In the genomic region with DNA sequence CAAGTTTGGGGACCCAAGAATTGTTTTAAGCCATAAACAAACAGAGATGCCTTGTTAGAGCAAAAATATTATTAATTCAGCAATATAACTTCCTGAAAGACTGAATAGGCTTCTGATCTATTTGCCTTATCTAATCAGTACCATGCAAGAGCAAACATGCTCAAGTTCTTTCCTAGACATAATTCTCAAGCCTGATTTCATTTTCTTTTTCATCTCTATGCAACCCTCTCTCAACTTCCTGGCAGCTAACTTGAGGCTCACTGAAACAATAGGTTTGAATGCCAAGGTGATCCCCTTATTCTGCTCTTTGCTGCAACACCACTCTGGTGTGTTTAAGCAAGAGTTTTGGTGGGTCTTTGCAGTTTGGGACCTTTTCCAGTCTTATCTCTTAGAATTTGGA, we compare ENCODE assay signal across 17 cellular contexts.
A peak's percentile ranks its signal among the peaks of the same experiment; 100 is the strongest.
DNase-seq lines count a peak whose midpoint lies in the region; TF ChIP-seq lines count a peak whose summit lies in the region.
"Had no signal": no experiment of that assay in that cellular context is flagged by ENCODE, and none has a peak within 500 bp of the region (broad histone marks: within the 10 kb centered on the region; RNA-seq: fewer than 3 reads in every experiment).

No MANE protein-coding gene starts in this region.

- no peak overlapping the region for H4K12ac ChIP-seq in trophoblast cell (ENCODE audit: low read depth, low read length)

- peaks cover 40% of the 10 kb centered on the region for H3K4me1 ChIP-seq in KMS-11 (ENCODE audit: low read depth, poor library complexity, severe bottlenecking)
- peaks cover 0 to 4% of the 10 kb centered on the region in 2 experiments for H3K4me1 ChIP-seq in trophoblast cell (ENCODE audit: control insufficient read depth in 1 of 2, insufficient read depth in 2 of 2, low read length in 2 of 2)
- H3K4me1 ChIP-seq in left ventricle myocardium inferior: no peaks in the 10 kb centered on the region

- no peak overlapping the region for H2BK120ac ChIP-seq in trophoblast cell (ENCODE audit: insufficient read depth, low read length, poor library complexity)

- H3K4me3 Mint-ChIP-seq in activated CD4-positive, alpha-beta T cell treated with anti-CD3 and anti-CD28 coated beads, Interleukin-2, amount 10 ng/mL, durations not matched to agents 24 days and 14 days: peak overlapping the region; percentile 52
- no peak overlapping the region for H3K4me3 Mint-ChIP-seq in activated naive CD8-positive, alpha-beta T cell

- intact Hi-C loops in activated CD4-positive, alpha-beta T cell treated with anti-CD3 and anti-CD28 coated beads, Interleukin-2, amount 10 ng/mL, durations not matched to agents 24 days and 14 days (cut with micrococcal nuclease): loop anchor here (1.0 to 5.0 kb wide), 6 partner anchors 10 to 391 kb away; partner anchors contain the start of gene CD96
- intact Hi-C loops in left ventricle myocardium inferior (cut with micrococcal nuclease): no loop called here

- H3K18ac ChIP-seq in trophoblast cell (ENCODE audit: low read length): no peak overlapping the region

- H3K36me3 ChIP-seq in KMS-11 (ENCODE audit: insufficient read depth) (no peaks in the 10 kb centered on the region), trophoblast cell (ENCODE audit: control insufficient read depth in 1 of 2, insufficient read depth in 2 of 2, low read length in 2 of 2) (no peaks in the 10 kb centered on the region), left ventricle myocardium inferior (no peaks in the 10 kb centered on the region)

- H2BK5ac ChIP-seq in trophoblast cell (ENCODE audit: low read depth, low read length, poor library complexity): no peak overlapping the region

- no peak overlapping the region for H3K14ac ChIP-seq in trophoblast cell (ENCODE audit: low read length)

- H2BK12ac ChIP-seq in trophoblast cell (ENCODE audit: low read length): no peak overlapping the region

- no peak overlapping the region for H3K4me3 ChIP-seq in KMS-11 (IDR thresholded peaks at IDR 0.05; ENCODE audit: insufficient read depth, low read depth, low read length)
- no peak overlapping the region for H3K4me3 ChIP-seq in trophoblast cell (ENCODE audit: low read depth, low read length)
- H3K4me3 ChIP-seq in left ventricle myocardium inferior: no peak overlapping the region

- no peaks in the 10 kb centered on the region for H3K9me3 ChIP-seq in trophoblast cell (ENCODE audit: insufficient read depth, low read depth, low read length)
- no peaks in the 10 kb centered on the region for H3K9me3 ChIP-seq in left ventricle myocardium inferior (replicated peaks)

- H3K79me2 ChIP-seq in KMS-11 (ENCODE audit: insufficient read depth, low read depth) (no peaks in the 10 kb centered on the region), trophoblast cell (ENCODE audit: control insufficient read depth, insufficient read depth, low read length, poor library complexity) (no peaks in the 10 kb centered on the region)

- no peak overlapping the region for H3K23ac ChIP-seq in trophoblast cell (ENCODE audit: low read length)

- H4K91ac ChIP-seq in trophoblast cell (ENCODE audit: low read depth, low read length): peak overlapping the region; percentile 28

- peaks cover 5% of the 10 kb centered on the region for H3K79me1 ChIP-seq in trophoblast cell (ENCODE audit: low read length)

- no peaks in the 10 kb centered on the region for H4K20me1 ChIP-seq in KMS-11 (ENCODE audit: insufficient read depth)

- H3K9ac ChIP-seq in KMS-11 (peak overlapping the region; percentile 4; the same call in 1 of the 2 replicates), trophoblast cell (ENCODE audit: low read length) (no peak overlapping the region)

- TF ChIP-seq CTCF in KMS-11 (conservative IDR thresholded peaks at IDR 0.05; ENCODE audit: low read depth, low read length) (no peak), left ventricle myocardium inferior (IDR thresholded peaks at IDR 0.05; ENCODE audit: borderline replicate concordance) (no peak)

- no peak overlapping the region for H2AK5ac ChIP-seq in trophoblast cell (ENCODE audit: low read length)

- no peak overlapping the region; the same call in 1 of the 2 replicates for H2AFZ ChIP-seq in KMS-11 (ENCODE audit: low read depth)
- no peak overlapping the region for H2AFZ ChIP-seq in trophoblast cell (ENCODE audit: insufficient read depth, low read length, poor library complexity)

- H3K27ac ChIP-seq in KMS-11: peak overlapping the region; percentile 53
- no peak overlapping the region for H3K27ac ChIP-seq in trophoblast cell (ENCODE audit: low read depth, low read length)
- no peak overlapping the region for H3K27ac ChIP-seq in left ventricle myocardium inferior (replicated peaks)
- H3K27ac ChIP-seq: HL-60 had no signal

- no peaks in the 10 kb centered on the region for H3K27me3 Mint-ChIP-seq in activated CD4-positive, alpha-beta T cell treated with anti-CD3 and anti-CD28 coated beads, Interleukin-2, amount 10 ng/mL, durations not matched to agents 24 days and 14 days
- no peaks in the 10 kb centered on the region for H3K27me3 Mint-ChIP-seq in activated naive CD8-positive, alpha-beta T cell
- H3K27me3 Mint-ChIP-seq: stimulated activated naive CD8-positive, alpha-beta T cell treated with anti-CD3 and anti-CD28 coated beads, Interleukin-15, Interleukin-2, amounts not matched to agents 100 ng/mL and 50 ng/mL, for 24 hours had no signal

- H3K4ac ChIP-seq in trophoblast cell (ENCODE audit: low read depth, low read length): no peak overlapping the region

- no peaks in the 10 kb centered on the region for H3K9me3 Mint-ChIP-seq in activated CD4-positive, alpha-beta T cell treated with anti-CD3 and anti-CD28 coated beads, Interleukin-2, amount 10 ng/mL, durations not matched to agents 24 days and 14 days
- H3K9me3 Mint-ChIP-seq in activated naive CD8-positive, alpha-beta T cell (ENCODE audit: low read depth): no peaks in the 10 kb centered on the region
- H3K9me3 Mint-ChIP-seq: stimulated activated naive CD8-positive, alpha-beta T cell treated with anti-CD3 and anti-CD28 coated beads, Interleukin-15, Interleukin-2, amounts not matched to agents 100 ng/mL and 50 ng/mL, for 24 hours had no signal

- DNase-seq in activated CD4-positive, alpha-beta T cell treated with anti-CD3 and anti-CD28 coated beads, Interleukin-2, amount 10 ng/mL, durations not matched to agents 24 days and 14 days: peak; percentile 74
- no peak for DNase-seq in activated CD4-positive, alpha-beta T cell treated with anti-CD3 and anti-CD28 coated beads, Interleukin-2, amount 50 U/mL, for 4 hours
- no peak for DNase-seq in trophoblast cell
- no peak for DNase-seq in DMS 273 treated with DMSO at 0.1 percent for 48 hours (lab: John Stamatoyannopoulos, UW)
- no peak for DNase-seq in left ventricle myocardium inferior
- no peak for DNase-seq in hippocampal formation (lab: John Stamatoyannopoulos, UW)
- DNase-seq: 8988T, COR-L47, mesendoderm, NCI-H2029 treated with DMSO at 0.1 percent for 48 hours, NCI-H774, nucleus accumbens, T-helper 9 cell had no signal

- peak overlapping the region; percentile 86 for H3K27ac Mint-ChIP-seq in activated CD4-positive, alpha-beta T cell treated with anti-CD3 and anti-CD28 coated beads, Interleukin-2, amount 10 ng/mL, durations not matched to agents 24 days and 14 days
- H3K27ac Mint-ChIP-seq in activated naive CD8-positive, alpha-beta T cell: peak overlapping the region; percentile 83

- H3K27me3 ChIP-seq in KMS-11 (ENCODE audit: insufficient read depth, low read depth) (no peaks in the 10 kb centered on the region), trophoblast cell (ENCODE audit: insufficient read depth, low read length) (no peaks in the 10 kb centered on the region), left ventricle myocardium inferior (ENCODE audit: low read depth) (no peaks in the 10 kb centered on the region)

- peaks cover 49% of the 10 kb centered on the region for H3K4me1 Mint-ChIP-seq in activated CD4-positive, alpha-beta T cell treated with anti-CD3 and anti-CD28 coated beads, Interleukin-2, amount 10 ng/mL, durations not matched to agents 24 days and 14 days
- H3K4me1 Mint-ChIP-seq in activated naive CD8-positive, alpha-beta T cell (ENCODE audit: low read depth): no peaks in the 10 kb centered on the region

- H4K8ac ChIP-seq in trophoblast cell (ENCODE audit: low read depth, low read length): no peak overlapping the region

- H3K4me2 ChIP-seq in KMS-11: peak overlapping the region; percentile 85
- no peak overlapping the region for H3K4me2 ChIP-seq in trophoblast cell (ENCODE audit: low read length)

- no peaks in the 10 kb centered on the region for H3K36me3 Mint-ChIP-seq in activated CD4-positive, alpha-beta T cell treated with anti-CD3 and anti-CD28 coated beads, Interleukin-2, amount 10 ng/mL, durations not matched to agents 24 days and 14 days (ENCODE audit: low read depth)
- H3K36me3 Mint-ChIP-seq in activated naive CD8-positive, alpha-beta T cell: no peaks in the 10 kb centered on the region
